10 cellular contexts compared by ENCODE assay signal in genomic region chrX:107742754-107743191, GRCh38. TPM values are rescaled to one million over a fixed set of nuclear protein-coding genes. Genes with fewer than 3 reads are reported as not detected.
A peak's percentile ranks its signal among the peaks of the same experiment; 100 is the strongest.
DNase-seq lines count a peak whose midpoint lies in the region; ATAC-seq and TF ChIP-seq lines count a peak whose summit lies in the region.
"Had no signal": no experiment of that assay in that cellular context is flagged by ENCODE, and none has a peak within 500 bp of the region (broad histone marks: within the 10 kb centered on the region; RNA-seq: fewer than 3 reads in every experiment).

No MANE protein-coding gene starts in this region.

- H3K36me3 ChIP-seq in muscle layer of duodenum (ENCODE audit: control insufficient read depth in 1 of 2, insufficient read depth in 2 of 2, low read length in 2 of 2): no peaks in the 10 kb centered on the region
- no peaks in the 10 kb centered on the region for H3K36me3 ChIP-seq in upper lobe of left lung

- H3K4me3 ChIP-seq in muscle layer of duodenum (ENCODE audit: low read depth in 1 of 2, low read length in 2 of 2) (peak overlapping the region; percentile 33 to 35), upper lobe of left lung (peak overlapping the region in 3 of 4 donors; percentile 3 to 12 (median 10))

- H3K27ac ChIP-seq in cingulate gyrus (ENCODE audit: low read depth, low read length) (peak overlapping the region; percentile 97), muscle layer of duodenum (ENCODE audit: low read length) (peak overlapping the region; percentile 89), upper lobe of left lung (peak overlapping the region; percentile 77 to 92 (median 88))

- no peak for DNase-seq in activated T-cell treated with anti-CD3 and anti-CD28 coated beads, Interleukin-2, amount 50 U/mL, for 72 hours
- DNase-seq in activated T-cell treated with anti-CD3 and anti-CD28 coated beads for 4 hours (no peak), upper lobe of left lung (peak in 1 of 2 donors; percentile 61), DMS 273 treated with DMSO at 0.1 percent for 48 hours (lab: John Stamatoyannopoulos, UW) (no peak), ACHN (no peak), 8988T (no peak)
- DNase-seq: SHP77 treated with DMSO at 0.1 percent for 48 hours had no signal

- H3K27me3 ChIP-seq in muscle layer of duodenum (ENCODE audit: low read depth, low read length) (no peaks in the 10 kb centered on the region), upper lobe of left lung (no peaks in the 10 kb centered on the region)

- no peaks in the 10 kb centered on the region for H3K9me3 ChIP-seq in muscle layer of duodenum (ENCODE audit: control insufficient read depth in 1 of 2, low read length in 2 of 2)
- no peaks in the 10 kb centered on the region for H3K9me3 ChIP-seq in upper lobe of left lung

- no peaks in the 10 kb centered on the region for H3K9me3 Mint-ChIP-seq in activated T-cell treated with anti-CD3 and anti-CD28 coated beads, Interleukin-2, amount 50 U/mL, for 72 hours

- 40 to 57% methylated on average over 6 to 23 of the region's 23 CpGs for WGBS in upper lobe of left lung, 2 donors

- H3K4me1 ChIP-seq in muscle layer of duodenum (ENCODE audit: control insufficient read depth in 1 of 2, insufficient read depth in 2 of 2, low read length in 2 of 2) (peaks cover 18 to 29% of the 10 kb centered on the region in 2 donors), upper lobe of left lung (peaks cover 31 to 46% (median 39%) of the 10 kb centered on the region in 4 donors)

- peaks cover 27% of the 10 kb centered on the region for H3K4me1 Mint-ChIP-seq in activated T-cell treated with anti-CD3 and anti-CD28 coated beads, Interleukin-2, amount 50 U/mL, for 72 hours (ENCODE audit: low read depth)

- no peak for TF ChIP-seq CTCF in upper lobe of left lung (IDR thresholded peaks at IDR 0.05)

- no peaks in the 10 kb centered on the region for H3K27me3 Mint-ChIP-seq in activated T-cell treated with anti-CD3 and anti-CD28 coated beads, Interleukin-2, amount 50 U/mL, for 72 hours (ENCODE audit: low read depth)

- in situ Hi-C loops in ACHN (cut with HindIII; ENCODE audit: low pct_ligation_motif_present, low pct_unique_long_range_greater_than_20kb, low sequenced_read_pairs): no loop called here

- ATAC-seq in activated T-cell treated with anti-CD3 and anti-CD28 coated beads, Interleukin-2, amount 50 U/mL, for 72 hours (replicated peaks in 1 of 2): no peak
- peak in 1 of 2 donors; percentile 20 for ATAC-seq in upper lobe of left lung (ENCODE audit: low FRiP score in 2 of 2)

- no peak for TF ChIP-seq EP300 in upper lobe of left lung (IDR thresholded peaks at IDR 0.05)

- peak overlapping the region; percentile 78 to 97 for H3K4me3 Mint-ChIP-seq in activated T-cell treated with anti-CD3 and anti-CD28 coated beads, Interleukin-2, amount 50 U/mL, for 72 hours

- H3K27ac Mint-ChIP-seq in activated T-cell treated with anti-CD3 and anti-CD28 coated beads, Interleukin-2, amount 50 U/mL, for 72 hours: peak overlapping the region; percentile 98

- no peak for TF ChIP-seq POLR2A in upper lobe of left lung (IDR thresholded peaks at IDR 0.05)

- no peaks in the 10 kb centered on the region for H3K36me3 Mint-ChIP-seq in activated T-cell treated with anti-CD3 and anti-CD28 coated beads, Interleukin-2, amount 50 U/mL, for 72 hours (ENCODE audit: insufficient read depth in 2 of 2)

RNA-seq across cellular contexts. Expression of gene TSC22D3, which starts 32.8 kb away (rescaled TPM):
- total RNA-seq in activated T-cell treated with anti-CD3 and anti-CD28 coated beads, Interleukin-2, amount 50 U/mL, for 72 hours: 10 to 100 TPM; 79.1 to 88.1 TPM
- total RNA-seq in upper lobe of left lung: 1,000 to 10,000 TPM in 1 of 6 donors, 100 to 1,000 TPM in 5; 309 to 1,061 (median 406) TPM

RNA-seq across cellular contexts. Expression of gene NCBP2L, which starts 34.8 kb away (rescaled TPM):
- not detected for total RNA-seq in activated T-cell treated with anti-CD3 and anti-CD28 coated beads, Interleukin-2, amount 50 U/mL, for 72 hours
- total RNA-seq in upper lobe of left lung: 1 to 10 TPM in 1 of 6 donors, under 1 TPM in 2, not detected in 3; 0.13 to 2.0 (median 0.33) TPM
- total RNA-seq: IMR-90 had no signal
